8 cellular contexts compared by ENCODE assay signal in genomic region chr1:41891403-41891896, GRCh38. TPM values are rescaled to one million over a fixed set of nuclear protein-coding genes. Genes with fewer than 3 reads are reported as not detected.
A peak's percentile ranks its signal among the peaks of the same experiment; 100 is the strongest.
DNase-seq lines count a peak whose midpoint lies in the region; ATAC-seq, FAIRE-seq and TF ChIP-seq lines count a peak whose summit lies in the region.

No MANE protein-coding gene starts in this region.

- CTCF ChIA-PET in AG04449 (lab: Yijun Ruan, JAX) = interaction anchor here (0.8 to 1.8 kb wide), 4 partner anchors 23 to 318 kb away, joined by 3 to 4 read pairs (median 4); no protein-coding TSS in a partner anchor

- H3K4me1 Mint-ChIP-seq in activated naive CD4-positive, alpha-beta T cell treated with anti-CD3 and anti-CD28 coated beads, Interleukin-2, amount 50 U/mL, for 24 hours = peaks cover 66% of the 10 kb centered on the region

- H3K27me3 Mint-ChIP-seq in activated naive CD4-positive, alpha-beta T cell treated with anti-CD3 and anti-CD28 coated beads, Interleukin-2, amount 50 U/mL, for 24 hours = no peaks in the 10 kb centered on the region

- H3K27ac ChIP-seq in kidney (ENCODE audit: low read depth in 2 of 2, low read length in 2 of 2) = peak overlapping the region; percentile 59 to 68

- peaks cover 14 to 16% of the 10 kb centered on the region in 2 donors for H3K4me1 ChIP-seq in kidney (ENCODE audit: control insufficient read depth in 1 of 2, insufficient read depth in 1 of 2, low read depth in 1 of 2, low read length in 2 of 2)

- peak; percentile 86 for ATAC-seq in GM18909 (IDR thresholded peaks at IDR 0.05; ENCODE audit: poor library complexity, unreplicated experiment)
- peak; percentile 87 for ATAC-seq in HG03159 (IDR thresholded peaks at IDR 0.05; ENCODE audit: unreplicated experiment)

- intact Hi-C loops in kidney (cut with DNase I) = no loop called here

- no peaks in the 10 kb centered on the region for H3K36me3 Mint-ChIP-seq in activated naive CD4-positive, alpha-beta T cell treated with anti-CD3 and anti-CD28 coated beads, Interleukin-2, amount 50 U/mL, for 24 hours

- FAIRE-seq in kidney (lab: Jason Lieb, UNC) = no peak

- DNase-seq in AG04449 (ENCODE audit: low read depth, low spot score) (no peak), RPMI7951 (ENCODE audit: low read depth) (peak; percentile 76), kidney (no peak), SKM-1 treated with dmso at 0.1 percent for 144 hours (lab: John Stamatoyannopoulos, UW; ENCODE audit: unreplicated experiment) (no peak)
- peak; percentile 62 for DNase-seq in stimulated activated CD4-positive, alpha-beta T cell treated with anti-CD3 and anti-CD28 coated beads, Interleukin-4, amount 100 ng/mL, for 24 hours

- peak overlapping the region; percentile 81 for H3K4me3 Mint-ChIP-seq in activated naive CD4-positive, alpha-beta T cell treated with anti-CD3 and anti-CD28 coated beads, Interleukin-2, amount 50 U/mL, for 24 hours

- H3K9me3 Mint-ChIP-seq in activated naive CD4-positive, alpha-beta T cell treated with anti-CD3 and anti-CD28 coated beads, Interleukin-2, amount 50 U/mL, for 24 hours = no peaks in the 10 kb centered on the region

- H3K9me3 ChIP-seq in kidney (ENCODE audit: control insufficient read depth in 1 of 2, low read length in 2 of 2) = no peaks in the 10 kb centered on the region

- H3K4me3 ChIP-seq in AG04449 (ENCODE audit: low read depth, low read length) (peak overlapping the region; percentile 29), kidney (ENCODE audit: low read length in 2 of 2) (peak overlapping the region; percentile 62 to 74)

- no peaks in the 10 kb centered on the region for H3K36me3 ChIP-seq in kidney (ENCODE audit: control insufficient read depth in 1 of 2, insufficient read depth in 2 of 2, low read length in 2 of 2)

- POLR2A ChIA-PET in AG04449 (lab: Yijun Ruan, JAX) = interaction anchor here (1.3 kb wide), 1 partner anchor 9 kb away, joined by 3 read pairs; no protein-coding TSS in a partner anchor

- peak overlapping the region; percentile 60 for H3K27ac Mint-ChIP-seq in activated naive CD4-positive, alpha-beta T cell treated with anti-CD3 and anti-CD28 coated beads, Interleukin-2, amount 50 U/mL, for 24 hours

- peak overlapping the region; percentile 58 to 64 for H3K9ac ChIP-seq in kidney (ENCODE audit: low read length in 2 of 2)

- TF ChIP-seq CTCF in AG04449 (IDR thresholded peaks at IDR 0.05; ENCODE audit: insufficient read depth, low read length, missing control alignments) = no peak
- peak; percentile 9 for TF ChIP-seq CTCF in kidney (IDR thresholded peaks at IDR 0.05; ENCODE audit: borderline replicate concordance, extremely low read depth, insufficient read depth)

RNA-seq across cellular contexts. Expression of gene HIVEP3, which starts 27.3 kb away (rescaled TPM):
- 4.1 and 5.4 TPM in 2 replicates for total RNA-seq in RPMI7951 (2014; rRNA removed; shearing (Covaris generic))
- total RNA-seq in kidney = 11.0 TPM
- polyA plus RNA-seq in kidney (ENCODE audit: insufficient read depth, low read depth, low replicate concordance) = 3.5 TPM

Comparison
In these comparisons a context has a peak if more than half of its experiments do, and no peak if none do; other contexts are left out.
1. DNase-seq: peak in RPMI7951 (single experiment) and stimulated activated CD4-positive, alpha-beta T cell treated with anti-CD3 and anti-CD28 coated beads, Interleukin-4, amount 100 ng/mL, for 24 hours (single experiment); none in AG04449 (single experiment), kidney (single experiment) and SKM-1 treated with dmso at 0.1 percent for 144 hours (single experiment).